15 cellular contexts compared by ENCODE assay signal in genomic region chr20:21238818-21239530, GRCh38.
DNase-seq lines count a peak whose midpoint lies in the region; ATAC-seq and TF ChIP-seq lines count a peak whose summit lies in the region.
"Had no signal": no experiment of that assay in that cellular context is flagged by ENCODE, and none has a peak within 500 bp of the region (broad histone marks: within the 10 kb centered on the region; RNA-seq: fewer than 3 reads in every experiment).

No MANE protein-coding gene starts in this region.

- H3K36me3 Mint-ChIP-seq in neural crest cell (ENCODE audit: low read depth) = no peaks in the 10 kb centered on the region
- H3K36me3 Mint-ChIP-seq in activated CD4-positive, alpha-beta T cell treated with anti-CD3 and anti-CD28 coated beads, Interleukin-2, amount 10 ng/mL, durations not matched to agents 7 days and 5 days (ENCODE audit: low read depth) = no peaks in the 10 kb centered on the region
- peaks cover 3% of the 10 kb centered on the region for H3K36me3 Mint-ChIP-seq in activated CD4-positive, alpha-beta T cell treated with anti-CD3 and anti-CD28 coated beads for 36 hours (ENCODE audit: low read depth)

- intact Hi-C loops in IMR-90 (cut with micrococcal nuclease) = loop anchor here (5.0 to 10.0 kb wide), 4 partner anchors 63 to 333 kb away; partner anchors contain the start of genes NKX2-4 and XRN2
- intact Hi-C loops in activated CD4-positive, alpha-beta T cell treated with anti-CD3 and anti-CD28 coated beads for 36 hours (cut with DNase I, micrococcal nuclease) = loop anchor here (1.0 to 10.0 kb wide), 5 partner anchors 64 to 456 kb away; partner anchors contain the start of gene XRN2 (in 1 of the 2)

- no peaks in the 10 kb centered on the region for H3K9me3 ChIP-seq in IMR-90 (ENCODE audit: control insufficient read depth, insufficient read depth, low read length)
- no peaks in the 10 kb centered on the region for H3K9me3 ChIP-seq in SK-N-MC (ENCODE audit: low read depth, low read length)
- H3K9me3 ChIP-seq: Caco-2 had no signal

- no peak overlapping the region for H3K18ac ChIP-seq in IMR-90 (ENCODE audit: low read depth, low read length)

- no peak overlapping the region for H4K5ac ChIP-seq in IMR-90 (ENCODE audit: low read depth, low read length)

- H2AK9ac ChIP-seq in IMR-90 (replicated peaks; ENCODE audit: low read depth, low read length, poor library complexity) = no peak overlapping the region

- no CpG with 5 or more reads among the region's 6 CpGs for WGBS in IMR-90 (ENCODE audit: extremely low coverage in 2 of 2, insufficient read length in 1 of 2), 2 experiments

- H3K23ac ChIP-seq in IMR-90 (ENCODE audit: low read depth, low read length) = no peak overlapping the region

- H4K20me1 ChIP-seq in IMR-90 (ENCODE audit: insufficient read depth, low read length) = no peaks in the 10 kb centered on the region

- CTCF ChIA-PET in IMR-90 (lab: Yijun Ruan, JAX) = no interaction called here
- CTCF ChIA-PET in activated CD4-positive, alpha-beta T cell treated with anti-CD3 and anti-CD28 coated beads, Interleukin-2, amount 10 ng/mL, durations not matched to agents 7 days and 5 days (lab: Charles Lee) = interaction anchor here (6.1 kb wide), 1 partner anchor 267 kb away, joined by 65 read pairs; no protein-coding TSS in a partner anchor
- CTCF ChIA-PET in activated CD4-positive, alpha-beta T cell treated with anti-CD3 and anti-CD28 coated beads for 36 hours (lab: Charles Lee) = interaction anchor here (0.6 to 5.1 kb wide), 3 partner anchors 265 to 377 kb away, joined by 3 to 179 read pairs (median 3); no protein-coding TSS in a partner anchor

- H3K79me1 ChIP-seq in IMR-90 (ENCODE audit: low read depth in 1 of 2, low read length in 2 of 2) = no peaks in the 10 kb centered on the region

- H3K27me3 ChIP-seq in IMR-90 (ENCODE audit: control insufficient read depth, insufficient read depth, low read length) = no peaks in the 10 kb centered on the region

- H2AFZ ChIP-seq in IMR-90 (replicated peaks; ENCODE audit: low read length, poor library complexity) = no peak overlapping the region

- H3K9me3 Mint-ChIP-seq in neural crest cell = no peaks in the 10 kb centered on the region
- no peaks in the 10 kb centered on the region for H3K9me3 Mint-ChIP-seq in activated CD4-positive, alpha-beta T cell treated with anti-CD3 and anti-CD28 coated beads, Interleukin-2, amount 10 ng/mL, durations not matched to agents 7 days and 5 days
- H3K9me3 Mint-ChIP-seq in activated CD4-positive, alpha-beta T cell treated with anti-CD3 and anti-CD28 coated beads for 36 hours (ENCODE audit: low read depth) = no peaks in the 10 kb centered on the region
- H3K9me3 Mint-ChIP-seq: CD4-positive, alpha-beta T cell; HFFc6 had no signal

- H2BK20ac ChIP-seq in IMR-90 (ENCODE audit: low read depth, low read length) = no peak overlapping the region

- no peak overlapping the region for H2BK5ac ChIP-seq in IMR-90 (ENCODE audit: low read depth, low read length, poor library complexity, severe bottlenecking)

- peaks cover 3% of the 10 kb centered on the region for H3K27me3 Mint-ChIP-seq in neural crest cell (ENCODE audit: low read depth)
- H3K27me3 Mint-ChIP-seq in activated CD4-positive, alpha-beta T cell treated with anti-CD3 and anti-CD28 coated beads, Interleukin-2, amount 10 ng/mL, durations not matched to agents 7 days and 5 days = no peaks in the 10 kb centered on the region
- no peaks in the 10 kb centered on the region for H3K27me3 Mint-ChIP-seq in activated CD4-positive, alpha-beta T cell treated with anti-CD3 and anti-CD28 coated beads for 36 hours
- H3K27me3 Mint-ChIP-seq: CD4-positive, alpha-beta T cell had no signal

- H3K9ac ChIP-seq in IMR-90 (ENCODE audit: low read depth, low read length) (no peak overlapping the region), SK-N-MC (ENCODE audit: insufficient read length) (no peak overlapping the region)

- no peak overlapping the region for H2BK120ac ChIP-seq in IMR-90 (ENCODE audit: low read depth, low read length)

- H4K8ac ChIP-seq in IMR-90 (ENCODE audit: low read depth in 2 of 2, low read length in 2 of 2) = no peak overlapping the region

- H3K9me1 ChIP-seq in IMR-90 (ENCODE audit: insufficient read depth, low read length) = no peaks in the 10 kb centered on the region

- H3K27ac ChIP-seq in IMR-90 (ENCODE audit: insufficient read depth, low read length) = no peak overlapping the region
- H3K27ac ChIP-seq in SK-N-MC = peak overlapping the region; percentile 35; the same call in 1 of the 2 replicates
- H3K27ac ChIP-seq: C4-2B had no signal

- peak overlapping the region; percentile 25 for H3K27ac Mint-ChIP-seq in neural crest cell (ENCODE audit: unreplicated experiment)
- no peak overlapping the region for H3K27ac Mint-ChIP-seq in activated CD4-positive, alpha-beta T cell treated with anti-CD3 and anti-CD28 coated beads, Interleukin-2, amount 10 ng/mL, durations not matched to agents 7 days and 5 days
- no peak overlapping the region for H3K27ac Mint-ChIP-seq in activated CD4-positive, alpha-beta T cell treated with anti-CD3 and anti-CD28 coated beads for 36 hours
- H3K27ac Mint-ChIP-seq: CD4-positive, alpha-beta T cell; HFFc6 had no signal

- TF ChIP-seq CTCF in IMR-90 (conservative IDR thresholded peaks at IDR 0.05; ENCODE audit: low read depth, low read length) (no peak), neural crest cell (conservative IDR thresholded peaks at IDR 0.05) (no peak)

- no peak for TF ChIP-seq RAD21 in IMR-90 (IDR thresholded peaks at IDR 0.05; ENCODE audit: low read length)

- H2AK5ac ChIP-seq in IMR-90 (ENCODE audit: low read depth, low read length) = no peak overlapping the region

- H3K4me3 ChIP-seq in IMR-90 (ENCODE audit: insufficient read depth, low read depth, low read length) (no peak overlapping the region), SK-N-MC (peak overlapping the region; percentile 31; the same call in 1 of the 2 replicates)

- no peak overlapping the region for H3K4me2 ChIP-seq in IMR-90 (ENCODE audit: low read depth, low read length)

- POLR2A ChIA-PET in IMR-90 (lab: Charles Lee; ENCODE audit: unreplicated experiment) = no interaction called here
- POLR2A ChIA-PET in activated CD4-positive, alpha-beta T cell treated with anti-CD3 and anti-CD28 coated beads, Interleukin-2, amount 10 ng/mL, durations not matched to agents 7 days and 5 days (lab: Charles Lee) = no interaction called here
- POLR2A ChIA-PET in activated CD4-positive, alpha-beta T cell treated with anti-CD3 and anti-CD28 coated beads for 36 hours (lab: Charles Lee) = no interaction called here

- H3K4ac ChIP-seq in IMR-90 (ENCODE audit: low read depth, low read length) = no peak overlapping the region

- H3K4me1 ChIP-seq in IMR-90 (ENCODE audit: control insufficient read depth, insufficient read depth, low read length) = no peaks in the 10 kb centered on the region
- H3K4me1 ChIP-seq: Caco-2 had no signal

- H3K36me3 ChIP-seq in IMR-90 (ENCODE audit: control insufficient read depth, insufficient read depth, low read length) = peaks cover 2% of the 10 kb centered on the region; the same call in 1 of the 2 replicates
- no peaks in the 10 kb centered on the region for H3K36me3 ChIP-seq in SK-N-MC (ENCODE audit: insufficient read depth, low read length)

- no peak overlapping the region for H2BK15ac ChIP-seq in IMR-90 (ENCODE audit: low read depth, low read length)

- TF ChIP-seq POLR2A in IMR-90 (IDR thresholded peaks at IDR 0.05; ENCODE audit: low read depth, low read length) = no peak

- H3K14ac ChIP-seq in IMR-90 (replicated peaks; ENCODE audit: low read depth, low read length) = no peak overlapping the region

- in situ Hi-C loops in IMR-90 (cut with MboI; ENCODE audit: low sequenced_read_pairs) = loop anchor here (5.0 to 25.0 kb wide), 2 partner anchors 263 to 377 kb away; no protein-coding TSS in a partner anchor

- H3K56ac ChIP-seq in IMR-90 (ENCODE audit: extremely low read depth, insufficient read depth, low read length) = no peak overlapping the region

- no peak overlapping the region for H4K91ac ChIP-seq in IMR-90 (ENCODE audit: insufficient read depth, low read depth, low read length)

- H3K4me1 Mint-ChIP-seq in neural crest cell = peaks cover 16% of the 10 kb centered on the region
- H3K4me1 Mint-ChIP-seq in activated CD4-positive, alpha-beta T cell treated with anti-CD3 and anti-CD28 coated beads, Interleukin-2, amount 10 ng/mL, durations not matched to agents 7 days and 5 days = peaks cover 2% of the 10 kb centered on the region
- H3K4me1 Mint-ChIP-seq in activated CD4-positive, alpha-beta T cell treated with anti-CD3 and anti-CD28 coated beads for 36 hours = peaks cover 3% of the 10 kb centered on the region

- BruUV-seq in IMR-90 (replicated peaks; lab: Mats Ljungman, UMichigan) = no TSS peak

- H3K4me3 Mint-ChIP-seq in neural crest cell = no peak overlapping the region
- H3K4me3 Mint-ChIP-seq in activated CD4-positive, alpha-beta T cell treated with anti-CD3 and anti-CD28 coated beads, Interleukin-2, amount 10 ng/mL, durations not matched to agents 7 days and 5 days = no peak overlapping the region
- H3K4me3 Mint-ChIP-seq in activated CD4-positive, alpha-beta T cell treated with anti-CD3 and anti-CD28 coated beads for 36 hours = no peak overlapping the region
- H3K4me3 Mint-ChIP-seq: CD4-positive, alpha-beta T cell; HFFc6 had no signal

- dilution Hi-C loops in IMR-90 (cut with HindIII; ENCODE audit: low sequenced_read_pairs, unreplicated experiment) = no loop called here

- DNase-seq in IMR-90 (no peak), SK-N-MC (ENCODE audit: low read depth, low spot score) (no peak), neural crest cell (ENCODE audit: low read depth, low spot score) (no peak), ureter (ENCODE audit: low spot score) (peak; percentile 6)
- DNase-seq in activated CD4-positive, alpha-beta T cell treated with anti-CD3 and anti-CD28 coated beads, Interleukin-2, amount 10 ng/mL, durations not matched to agents 7 days and 5 days = no peak
- DNase-seq in activated CD4-positive, alpha-beta T cell treated with anti-CD3 and anti-CD28 coated beads for 36 hours = no peak
- DNase-seq: AML-193; Caco-2; CD4-positive, alpha-beta T cell; GOT3; H7; HFFc6 had no signal

- ATAC-seq in IMR-90 (ENCODE audit: low read depth) (no peak), GM18858 (IDR thresholded peaks at IDR 0.05; ENCODE audit: unreplicated experiment) (no peak)
- no peak for ATAC-seq in activated CD4-positive, alpha-beta T cell treated with anti-CD3 and anti-CD28 coated beads for 36 hours
- ATAC-seq: HCT116 had no signal

TF ChIP-seq in IMR-90, 13 proteins besides CTCF, POLR2A, EP300 and RAD21:
- TF ChIP-seq NFE2L2 (IDR thresholded peaks at IDR 0.05; ENCODE audit: low read depth, low read length) (no peak), MAFK (IDR thresholded peaks at IDR 0.05; ENCODE audit: low read depth, low read length) (peak; percentile 64; the same call in 1 of the 2 replicates), SMC3 (IDR thresholded peaks at IDR 0.05; ENCODE audit: low read depth, low read length) (no peak)
